Comparison of ENCODE assay signal across 17 cellular contexts in the genomic region with DNA sequence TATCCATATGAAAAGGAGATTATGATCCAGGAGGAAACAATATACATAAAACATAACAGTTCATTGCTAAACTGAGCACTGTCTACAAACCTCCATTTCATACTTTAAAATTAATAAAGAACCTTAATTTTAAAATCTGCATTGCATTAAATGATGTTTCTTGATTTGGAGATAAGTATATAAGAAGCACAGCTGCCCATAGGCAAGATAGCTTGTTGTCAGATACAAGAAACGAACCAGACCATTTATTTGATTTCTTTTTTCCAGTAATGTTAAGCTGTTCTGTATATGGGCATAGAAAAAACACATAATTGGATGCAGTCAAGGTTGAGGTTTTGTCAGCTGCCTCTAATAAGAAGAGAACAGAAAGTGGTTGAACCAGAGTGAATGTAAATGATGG. TPM values are rescaled to one million over a fixed set of nuclear protein-coding genes. Genes with fewer than 3 reads are reported as not detected.
DNase-seq lines count a peak whose midpoint lies in the region; ATAC-seq and TF ChIP-seq lines count a peak whose summit lies in the region.
"Had no signal": no experiment of that assay in that cellular context is flagged by ENCODE, and none has a peak within 500 bp of the region (broad histone marks: within the 10 kb centered on the region; RNA-seq: fewer than 3 reads in every experiment).

No MANE protein-coding gene starts in this region.

- no peaks in the 10 kb centered on the region for H3K9me3 Mint-ChIP-seq in activated T-cell treated with anti-CD3 and anti-CD28 coated beads, Interleukin-2, amount 50 U/mL, for 72 hours
- H3K9me3 Mint-ChIP-seq in CD4-positive, alpha-beta T cell = no peaks in the 10 kb centered on the region
- H3K9me3 Mint-ChIP-seq in central memory CD8-positive, alpha-beta T cell = no peaks in the 10 kb centered on the region
- H3K9me3 Mint-ChIP-seq: CD8-positive, alpha-beta memory T cell; H9 had no signal

- H3K27me3 Mint-ChIP-seq in activated T-cell treated with anti-CD3 and anti-CD28 coated beads, Interleukin-2, amount 50 U/mL, for 72 hours (ENCODE audit: low read depth) = no peaks in the 10 kb centered on the region
- no peaks in the 10 kb centered on the region for H3K27me3 Mint-ChIP-seq in CD4-positive, alpha-beta T cell
- H3K27me3 Mint-ChIP-seq in central memory CD8-positive, alpha-beta T cell = no peaks in the 10 kb centered on the region
- H3K27me3 Mint-ChIP-seq: B cell; CD8-positive, alpha-beta memory T cell had no signal

- CTCF ChIA-PET in CD4-positive, alpha-beta T cell (lab: Charles Lee) = no interaction called here

- intact Hi-C loops in CD4-positive, alpha-beta T cell (cut with DNase I, micrococcal nuclease) = no loop called here

- no peak for TF ChIP-seq CTCF in CD4-positive, alpha-beta T cell (IDR thresholded peaks at IDR 0.05)
- no peak for TF ChIP-seq CTCF in coronary artery (IDR thresholded peaks at IDR 0.05)

- H3K4me3 Mint-ChIP-seq in activated T-cell treated with anti-CD3 and anti-CD28 coated beads, Interleukin-2, amount 50 U/mL, for 72 hours = no peak overlapping the region
- H3K4me3 Mint-ChIP-seq in CD4-positive, alpha-beta T cell = no peak overlapping the region
- H3K4me3 Mint-ChIP-seq in central memory CD8-positive, alpha-beta T cell = no peak overlapping the region
- H3K4me3 Mint-ChIP-seq: B cell; CD8-positive, alpha-beta memory T cell; H9 had no signal

- no peaks in the 10 kb centered on the region for H3K9me3 ChIP-seq in CD4-positive, alpha-beta T cell (ENCODE audit: control insufficient read depth, low read length)
- H3K9me3 ChIP-seq: BLaER1 treated with 17β-estradiol and CSF1 and Interleukin-3, amounts not matched to agents 10 nM and 100 nM had no signal

- no peak for DNase-seq in activated T-cell treated with anti-CD3 and anti-CD28 coated beads, Interleukin-2, amount 50 U/mL, for 72 hours
- no peak for DNase-seq in activated T-cell treated with anti-CD3 and anti-CD28 coated beads, Interleukin-2, amount 50 U/mL, for 48 hours
- DNase-seq in CD4-positive, alpha-beta T cell = no peak
- DNase-seq in central memory CD8-positive, alpha-beta T cell (ENCODE audit: low spot score in 2 of 2) = no peak
- no peak for DNase-seq in NOMO-1 (lab: John Stamatoyannopoulos, UW; ENCODE audit: unreplicated experiment in 2 of 2)
- no peak for DNase-seq in coronary artery (ENCODE audit: low spot score)
- DNase-seq: CD8-positive, alpha-beta memory T cell; COR-L47; DMS 273 treated with DMSO at 0.1 percent for 48 hours; DMS53; H9 had no signal

- no peak for ATAC-seq in activated T-cell treated with anti-CD3 and anti-CD28 coated beads, Interleukin-2, amount 50 U/mL, for 72 hours (replicated peaks in 1 of 2)
- ATAC-seq in CD4-positive, alpha-beta T cell (ENCODE audit: poor library complexity) = no peak
- ATAC-seq in SK-N-SH treated with all-trans-retinoic acid at 6 μM for 48 hours = no peak
- ATAC-seq in central memory CD8-positive, alpha-beta T cell (replicated peaks; ENCODE audit: extremely low read depth, poor library complexity, severe bottlenecking) = no peak
- ATAC-seq: HepG2 had no signal

- peak overlapping the region; percentile 1 for H3K27ac Mint-ChIP-seq in activated T-cell treated with anti-CD3 and anti-CD28 coated beads, Interleukin-2, amount 50 U/mL, for 72 hours
- peak overlapping the region; percentile 5 for H3K27ac Mint-ChIP-seq in CD4-positive, alpha-beta T cell
- peak overlapping the region; percentile 13 for H3K27ac Mint-ChIP-seq in central memory CD8-positive, alpha-beta T cell (ENCODE audit: low read depth)
- H3K27ac Mint-ChIP-seq: B cell, H9 had no signal

- H3K36me3 Mint-ChIP-seq in activated T-cell treated with anti-CD3 and anti-CD28 coated beads, Interleukin-2, amount 50 U/mL, for 72 hours (ENCODE audit: insufficient read depth in 2 of 2) = peaks cover 5 to 37% of the 10 kb centered on the region in 2 donors
- peaks cover 84% of the 10 kb centered on the region for H3K36me3 Mint-ChIP-seq in CD4-positive, alpha-beta T cell (ENCODE audit: low read depth)
- H3K36me3 Mint-ChIP-seq in central memory CD8-positive, alpha-beta T cell (ENCODE audit: insufficient read depth) = peaks cover 34% of the 10 kb centered on the region

- H3K4me3 ChIP-seq in coronary artery = no peak overlapping the region
- H3K4me3 ChIP-seq: BLaER1 treated with 17β-estradiol and CSF1 and Interleukin-3, amounts not matched to agents 10 nM and 100 nM had no signal

- peaks cover 33% of the 10 kb centered on the region for H3K4me1 Mint-ChIP-seq in activated T-cell treated with anti-CD3 and anti-CD28 coated beads, Interleukin-2, amount 50 U/mL, for 72 hours (ENCODE audit: low read depth)
- peaks cover 41% of the 10 kb centered on the region for H3K4me1 Mint-ChIP-seq in CD4-positive, alpha-beta T cell (ENCODE audit: low read depth)
- peaks cover 25% of the 10 kb centered on the region for H3K4me1 Mint-ChIP-seq in central memory CD8-positive, alpha-beta T cell

- POLR2A ChIA-PET in CD4-positive, alpha-beta T cell (lab: Charles Lee) = no interaction called here

- no peak overlapping the region for H3K27ac ChIP-seq in CD4-positive, alpha-beta T cell (ENCODE audit: low read depth, low read length)
- H3K27ac ChIP-seq in coronary artery = no peak overlapping the region
- H3K27ac ChIP-seq: BLaER1 treated with 17β-estradiol and CSF1 and Interleukin-3, amounts not matched to agents 10 nM and 100 nM had no signal

- no peaks in the 10 kb centered on the region for H3K27me3 ChIP-seq in CD4-positive, alpha-beta T cell (ENCODE audit: control insufficient read depth, insufficient read depth, low read length)
- H3K27me3 ChIP-seq: BLaER1 treated with 17β-estradiol and CSF1 and Interleukin-3, amounts not matched to agents 10 nM and 100 nM had no signal

TF ChIP-seq in SK-N-SH treated with all-trans-retinoic acid at 6 μM for 48 hours, 23 proteins besides CTCF, POLR2A, EP300 and RAD21:
- no peak for TF ChIP-seq ZNF70 (CRISPR knock-in tag; IDR thresholded peaks at IDR 0.05)
- TF ChIP-seq BACH2 (CRISPR knock-in tag; IDR thresholded peaks at IDR 0.05; ENCODE audit: borderline replicate concordance) = no peak
- no peak for TF ChIP-seq PPARA (CRISPR knock-in tag; IDR thresholded peaks at IDR 0.05; ENCODE audit: borderline replicate concordance)
- peak; percentile 22; the same call in 1 of the 2 replicates for TF ChIP-seq TCF4 (CRISPR knock-in tag; IDR thresholded peaks at IDR 0.05; ENCODE audit: borderline replicate concordance)

RNA-seq across cellular contexts. Expression of gene GUF1, which starts 6.4 kb away (rescaled TPM):
- 10 to 100 TPM; 26.0 to 35.6 TPM for total RNA-seq in activated T-cell treated with anti-CD3 and anti-CD28 coated beads, Interleukin-2, amount 50 U/mL, for 72 hours
- total RNA-seq in CD4-positive, alpha-beta T cell = 10 to 100 TPM; 16.7 to 21.1 TPM

RNA-seq across cellular contexts. Expression of gene YIPF7, which starts 33.2 kb away (rescaled TPM):
- total RNA-seq in activated T-cell treated with anti-CD3 and anti-CD28 coated beads, Interleukin-2, amount 50 U/mL, for 72 hours = not detected
- not detected for total RNA-seq in CD4-positive, alpha-beta T cell
- total RNA-seq: A172; B cell; CD8-positive, alpha-beta memory T cell; H1; H9; HepG2 had no signal

RNA-seq across cellular contexts. Expression of gene GNPDA2, which starts 41.7 kb away (rescaled TPM):
- 10 to 100 TPM; 14.0 to 15.4 TPM for total RNA-seq in activated T-cell treated with anti-CD3 and anti-CD28 coated beads, Interleukin-2, amount 50 U/mL, for 72 hours
- 1 to 10 TPM; 7.6 to 9.0 TPM for total RNA-seq in CD4-positive, alpha-beta T cell
